In the genomic region with DNA sequence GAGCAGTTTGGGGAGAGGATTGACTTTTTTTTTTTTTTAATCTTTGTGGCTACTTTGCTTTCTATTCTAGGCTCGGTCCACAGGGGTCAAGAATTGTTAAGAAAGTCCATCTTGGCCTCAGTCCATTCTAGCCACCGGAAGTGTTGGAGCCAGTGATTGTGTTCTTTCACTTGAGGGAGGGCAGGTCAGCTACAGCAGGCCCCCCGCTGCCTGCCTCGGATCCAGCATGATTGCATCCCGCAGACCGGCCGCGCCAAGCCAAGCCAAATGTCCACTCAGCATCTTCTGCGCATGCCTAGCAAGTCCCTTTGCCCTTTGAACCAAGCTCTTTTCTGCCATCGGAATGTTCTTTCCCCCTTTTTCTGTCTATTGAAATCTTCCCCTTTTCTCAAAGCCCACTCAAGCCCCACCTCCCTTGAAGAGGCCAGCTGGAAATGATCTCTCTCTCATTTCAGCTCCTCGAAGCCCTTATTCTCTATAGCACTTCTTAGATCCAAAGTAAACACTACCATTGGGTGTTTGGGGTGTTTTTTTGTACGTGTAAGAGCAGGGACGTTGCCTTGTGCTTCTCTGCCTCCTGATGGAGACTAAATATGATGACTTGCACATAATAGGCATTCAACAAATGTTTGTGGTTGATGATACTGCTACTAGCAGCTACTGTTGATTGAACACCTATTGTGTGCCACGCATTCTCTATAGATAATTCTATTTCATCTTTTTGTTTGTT, we compare ENCODE assay signal across 11 cellular contexts.
DNase-seq lines count a peak whose midpoint lies in the region; ATAC-seq and TF ChIP-seq lines count a peak whose summit lies in the region.
"Had no signal": no experiment of that assay in that cellular context is flagged by ENCODE, and none has a peak within 500 bp of the region (broad histone marks: within the 10 kb centered on the region; RNA-seq: fewer than 3 reads in every experiment).

No MANE protein-coding gene starts in this region.

- H4K20me1 ChIP-seq in smooth muscle cell (ENCODE audit: low read depth), result no peaks in the 10 kb centered on the region

- peak; percentile 78 for ATAC-seq in left ventricle myocardium superior

- H3K27me3 ChIP-seq in smooth muscle cell (ENCODE audit: low read depth) (no peaks in the 10 kb centered on the region), esophagus muscularis mucosa (no peaks in the 10 kb centered on the region)

- no peak overlapping the region for H2AFZ ChIP-seq in smooth muscle cell (ENCODE audit: low read depth)

- H3K36me3 Mint-ChIP-seq in T-helper 2 cell treated with Interferon-gamma antibody and Interleukin-4, amounts not matched to agents 5 μg/mL and 100 μg/mL, for 36 hours (ENCODE audit: low read depth), result no peaks in the 10 kb centered on the region

- H3K27ac Mint-ChIP-seq in T-helper 2 cell treated with Interferon-gamma antibody and Interleukin-4, amounts not matched to agents 5 μg/mL and 100 μg/mL, for 36 hours, result peak overlapping the region; percentile 58

- H3K36me3 ChIP-seq in smooth muscle cell (ENCODE audit: low read depth) (no peaks in the 10 kb centered on the region), esophagus muscularis mucosa (no peaks in the 10 kb centered on the region)

- no peak overlapping the region for H3K9ac ChIP-seq in smooth muscle cell (ENCODE audit: low read depth)

- peak overlapping the region; percentile 69 for H3K4me2 ChIP-seq in smooth muscle cell

- H3K4me1 ChIP-seq in smooth muscle cell (ENCODE audit: low read depth) (peaks cover 10% of the 10 kb centered on the region), esophagus muscularis mucosa (peaks cover 0 to 10% (median 0%) of the 10 kb centered on the region in 4 donors)

- DNase-seq in NCI-H510A treated with DMSO at 0.1 percent for 48 hours (lab: John Stamatoyannopoulos, UW), result peak; percentile 44
- no peak for DNase-seq in NCI-H510A (lab: John Stamatoyannopoulos, UW)
- no peak for DNase-seq in T-helper 2 cell treated with Interferon-gamma antibody and Interleukin-4, amounts not matched to agents 5 μg/mL and 100 μg/mL, for 36 hours (ENCODE audit: low spot score)
- peak; percentile 49 for DNase-seq in left ventricle myocardium superior
- DNase-seq in smooth muscle cell (lab: John Stamatoyannopoulos, UW; ENCODE audit: unreplicated experiment), result no peak
- DNase-seq in SW480 (ENCODE audit: low spot score), result no peak
- no peak for DNase-seq in activated CD8-positive, alpha-beta memory T cell treated with anti-CD3 and anti-CD28 coated beads for 24 hours
- DNase-seq in esophagus muscularis mucosa (ENCODE audit: extremely low spot score), result no peak
- DNase-seq: activated CD4-positive, CD25-positive, alpha-beta regulatory T cell; activated naive CD4-positive, alpha-beta T cell; RPMI8226 had no signal

- peaks cover 7% of the 10 kb centered on the region for H3F3A ChIP-seq in smooth muscle cell (ENCODE audit: low read depth)

- no peak for TF ChIP-seq EP300 in esophagus muscularis mucosa (IDR thresholded peaks at IDR 0.05)

- no peak for TF ChIP-seq POLR2A in esophagus muscularis mucosa (IDR thresholded peaks at IDR 0.05; ENCODE audit: low read depth)

- peak overlapping the region; percentile 63 for H3K4me3 Mint-ChIP-seq in T-helper 2 cell treated with Interferon-gamma antibody and Interleukin-4, amounts not matched to agents 5 μg/mL and 100 μg/mL, for 36 hours

- H3K4me1 Mint-ChIP-seq in T-helper 2 cell treated with Interferon-gamma antibody and Interleukin-4, amounts not matched to agents 5 μg/mL and 100 μg/mL, for 36 hours (ENCODE audit: low read depth), result peaks cover 16% of the 10 kb centered on the region

- H3K9me3 ChIP-seq in smooth muscle cell (replicated peaks; ENCODE audit: low read depth) (no peaks in the 10 kb centered on the region), esophagus muscularis mucosa (no peaks in the 10 kb centered on the region)

- H3K4me3 ChIP-seq in smooth muscle cell (no peak overlapping the region), esophagus muscularis mucosa (peak overlapping the region in 1 of 4 donors; percentile 16)

- no peaks in the 10 kb centered on the region for H3K79me2 ChIP-seq in smooth muscle cell (ENCODE audit: low read depth)

- H3K9me3 Mint-ChIP-seq in T-helper 2 cell treated with Interferon-gamma antibody and Interleukin-4, amounts not matched to agents 5 μg/mL and 100 μg/mL, for 36 hours, result no peaks in the 10 kb centered on the region

- intact Hi-C loops in left ventricle myocardium superior (cut with micrococcal nuclease) (no loop called here), esophagus muscularis mucosa (cut with DNase I) (no loop called here)

- TF ChIP-seq CTCF in smooth muscle cell (IDR thresholded peaks at IDR 0.05; ENCODE audit: borderline replicate concordance, insufficient read depth, poor library complexity, severe bottlenecking) (no peak), esophagus muscularis mucosa (IDR thresholded peaks at IDR 0.05) (no peak)

- WGBS in smooth muscle cell (ENCODE audit: low lambda C conversion rate), result 75% methylated on average over 14 of the region's 14 CpGs
- 62% methylated on average over 14 of the region's 14 CpGs for WGBS in esophagus muscularis mucosa

- no peak overlapping the region for H3K27ac ChIP-seq in smooth muscle cell (ENCODE audit: low read depth)
- no peak overlapping the region for H3K27ac ChIP-seq in esophagus muscularis mucosa (replicated peaks in 1 of 4)

- peaks cover 2% of the 10 kb centered on the region for H3K27me3 Mint-ChIP-seq in T-helper 2 cell treated with Interferon-gamma antibody and Interleukin-4, amounts not matched to agents 5 μg/mL and 100 μg/mL, for 36 hours (ENCODE audit: low read depth)

Comparison
In these comparisons a context has a peak if more than half of its experiments do, and no peak if none do; other contexts are left out.
1. DNase-seq: peak in NCI-H510A treated with DMSO at 0.1 percent for 48 hours (single experiment) and left ventricle myocardium superior (single experiment); none in NCI-H510A (single experiment), T-helper 2 cell treated with Interferon-gamma antibody and Interleukin-4, amounts not matched to agents 5 μg/mL and 100 μg/mL, for 36 hours (single experiment), smooth muscle cell (single experiment), SW480 (single experiment), activated CD8-positive, alpha-beta memory T cell treated with anti-CD3 and anti-CD28 coated beads for 24 hours (single experiment) and esophagus muscularis mucosa (single experiment).